ENCODE assay signal across 23 cellular contexts in the genomic region with DNA sequence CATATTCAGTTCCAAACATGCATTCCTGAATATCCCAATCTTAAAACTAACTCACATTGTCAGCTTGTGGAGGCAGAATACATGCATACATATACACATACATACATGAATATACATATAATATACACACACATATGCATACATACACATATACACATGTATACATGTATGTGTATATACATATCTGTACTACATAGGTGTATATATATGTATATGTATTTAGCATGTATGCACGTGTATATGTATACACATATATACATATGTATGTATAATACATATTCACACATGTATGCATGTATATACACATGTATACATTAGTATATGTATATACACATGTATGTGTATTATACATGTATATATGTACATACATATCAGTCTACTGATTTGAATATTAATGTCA. TPM values are rescaled to one million over a fixed set of nuclear protein-coding genes. Genes with fewer than 3 reads are reported as not detected.
A peak's percentile ranks its signal among the peaks of the same experiment; 100 is the strongest.
DNase-seq lines count a peak whose midpoint lies in the region; FAIRE-seq and TF ChIP-seq lines count a peak whose summit lies in the region.
"Had no signal": no experiment of that assay in that cellular context is flagged by ENCODE, and none has a peak within 500 bp of the region (broad histone marks: within the 10 kb centered on the region; RNA-seq: fewer than 3 reads in every experiment).

No MANE protein-coding gene starts in this region.

- H3K4me2 ChIP-seq in GM23248 (ENCODE audit: unreplicated experiment) (peak overlapping the region; percentile 99), H1 (ENCODE audit: insufficient read depth in 1 of 2, low read depth in 2 of 2, low read length in 2 of 2) (peak overlapping the region; percentile 72 to 100; a peak in 2 of 4 replicates), skeletal muscle satellite cell (ENCODE audit: low read length) (peak overlapping the region; percentile 98)

- H2AFZ ChIP-seq in GM23248 (no peak overlapping the region), H1 (ENCODE audit: low read length) (no peak overlapping the region)

- no peak for TF ChIP-seq RAD21 in H1 (IDR thresholded peaks at IDR 0.05 in 1 of 2, conservative IDR thresholded peaks at IDR 0.05 in 1 of 2; ENCODE audit: low read depth in 2 of 2, low read length in 2 of 2)

- H4K8ac ChIP-seq in H1 (ENCODE audit: extremely low read depth, insufficient read depth, low read length) = no peak overlapping the region

- H4K20me1 ChIP-seq in GM23248 (ENCODE audit: insufficient read depth) (no peaks in the 10 kb centered on the region), H1 (replicated peaks in 1 of 2; ENCODE audit: control insufficient read depth in 1 of 2, insufficient read depth in 2 of 2, low read length in 2 of 2) (peaks cover 0 to 2% of the 10 kb centered on the region in 2 experiments)

- H3K27me3 ChIP-seq in GM23248 (replicated peaks; ENCODE audit: insufficient read depth) (no peaks in the 10 kb centered on the region), MG63 (no peaks in the 10 kb centered on the region), H1 (replicated peaks in 1 of 4; ENCODE audit: control insufficient read depth in 3 of 4, extremely low read depth in 1 of 4, insufficient read depth in 3 of 4, low read length in 3 of 4) (no peaks in the 10 kb centered on the region), skeletal muscle satellite cell (ENCODE audit: control insufficient read depth, insufficient read depth, low read length) (no peaks in the 10 kb centered on the region), sigmoid colon (no peaks in the 10 kb centered on the region)
- H3K27me3 ChIP-seq: ascending aorta, heart left ventricle had no signal

- H2AK5ac ChIP-seq in H1 (ENCODE audit: low read depth, low read length) = no peak overlapping the region

- H3K27ac ChIP-seq in GM23248 (peak overlapping the region; percentile 45), H1 (ENCODE audit: low read depth, low read length) (no peak overlapping the region), sigmoid colon (no peak overlapping the region)
- H3K27ac ChIP-seq: coronary artery had no signal

- H3K79me2 ChIP-seq in GM23248 (ENCODE audit: insufficient read depth) (peaks cover 20% of the 10 kb centered on the region), H1 (ENCODE audit: control insufficient read depth in 1 of 2, insufficient read depth in 2 of 2, low read length in 2 of 2) (peaks cover 11 to 22% of the 10 kb centered on the region in 2 experiments; a peak in 3 of 4 replicates)

- no peak overlapping the region for H2BK20ac ChIP-seq in H1 (ENCODE audit: low read length)

- no peak overlapping the region for H2BK120ac ChIP-seq in H1 (replicated peaks; ENCODE audit: low read depth, low read length)

- H3K9ac ChIP-seq in GM23248 (no peak overlapping the region), H1 (replicated peaks in 1 of 4; ENCODE audit: extremely low read depth in 1 of 4, low read depth in 3 of 4, low read length in 3 of 4) (no peak overlapping the region), skeletal muscle satellite cell (ENCODE audit: low read depth, low read length) (no peak overlapping the region)

- peaks cover 17% of the 10 kb centered on the region for H3F3A ChIP-seq in GM23248 (ENCODE audit: insufficient read depth)

- whole genome bisulfite sequencing in GM23248 (ENCODE audit: low coverage in 1 of 2, low lambda C conversion rate in 2 of 2, missing lambda C conversion rate in 2 of 2), 2 experiments = 91 to 100% methylated on average over 1 of the region's 1 CpG
- WGBS in H1 (ENCODE audit: extremely low coverage in 1 of 2, insufficient coverage in 1 of 2, insufficient read length in 1 of 2, insufficient replicate concordance in 2 of 2, low coverage in 1 of 2, low lambda C conversion rate in 2 of 2, missing lambda C conversion rate in 1 of 2), 2 experiments = 85% methylated on average over 1 of the region's 1 CpG; no CpG with 5 or more reads in 1 of the 2 experiments
- WGBS in sigmoid colon, 2 donors = 64 to 81% methylated on average over 1 of the region's 1 CpG

- peaks cover 12% of the 10 kb centered on the region for H3K23me2 ChIP-seq in H1 (ENCODE audit: low read depth, low read length)

- H3K56ac ChIP-seq in H1 (replicated peaks; ENCODE audit: insufficient read length, low read depth, low read length) = no peak overlapping the region

- no peak for TF ChIP-seq CTCF in H1 (IDR thresholded peaks at IDR 0.05; ENCODE audit: control extremely low read depth in 1 of 3, insufficient read depth in 1 of 3, low read depth in 1 of 3, low read length in 3 of 3)
- TF ChIP-seq CTCF in sigmoid colon (IDR thresholded peaks at IDR 0.05) = no peak

- no peak overlapping the region for H3K23ac ChIP-seq in H1 (ENCODE audit: insufficient read length)

- in situ Hi-C loops in GM23248 (cut with MboI) = no loop called here

- TF ChIP-seq POLR2A in H1 (IDR thresholded peaks at IDR 0.05; ENCODE audit: control extremely low read depth in 1 of 2, low read depth in 2 of 2, low read length in 2 of 2) (no peak), sigmoid colon (IDR thresholded peaks at IDR 0.05) (no peak)

- H3K4ac ChIP-seq in H1 (replicated peaks; ENCODE audit: insufficient read length, low read depth, low read length) = no peak overlapping the region

- H3K4me1 ChIP-seq in GM23248 (ENCODE audit: insufficient read depth) (peaks cover 22% of the 10 kb centered on the region), H1 (replicated peaks in 1 of 4; ENCODE audit: control insufficient read depth in 3 of 4, insufficient read depth in 4 of 4, low read length in 3 of 4) (peaks cover 2 to 9% (median 5%) of the 10 kb centered on the region in 4 experiments; a peak in 6 of 7 replicates), skeletal muscle satellite cell (ENCODE audit: control insufficient read depth, insufficient read depth, low read length) (peaks cover 15% of the 10 kb centered on the region), sigmoid colon (peaks cover 0 to 23% (median 9%) of the 10 kb centered on the region in 4 donors)

- H2BK15ac ChIP-seq in H1 (ENCODE audit: low read length) = no peak overlapping the region

- TF ChIP-seq EP300 in H1 (IDR thresholded peaks at IDR 0.05; ENCODE audit: borderline replicate concordance in 1 of 2, low read depth in 2 of 2, low read length in 2 of 2) (no peak), sigmoid colon (IDR thresholded peaks at IDR 0.05) (no peak)

- no peak overlapping the region for H3K18ac ChIP-seq in H1 (ENCODE audit: extremely low read depth, low read length)

- H2BK12ac ChIP-seq in H1 (ENCODE audit: low read depth, low read length) = no peak overlapping the region

- H3K4me3 ChIP-seq in GM23248 (no peak overlapping the region), MG63 (peak overlapping the region; percentile 86; the same call in 1 of the 2 replicates), H1 (ENCODE audit: extremely low read depth in 1 of 4, insufficient read depth in 2 of 4, low read depth in 3 of 4, low read length in 4 of 4) (peak overlapping the region in 1 of 4 experiments; percentile 81; a peak in 1 of 8 replicates), skeletal muscle satellite cell (ENCODE audit: low read length) (no peak overlapping the region), sigmoid colon (no peak overlapping the region)

- H3K36me3 ChIP-seq in GM23248 (ENCODE audit: low read depth) (peaks cover 9% of the 10 kb centered on the region; the same call in 1 of the 2 replicates), MG63 (peaks cover 26% of the 10 kb centered on the region), H1 (ENCODE audit: control insufficient read depth in 2 of 4, insufficient read depth in 4 of 4, low read length in 3 of 4) (peaks cover under 1 to 13% (median 6%) of the 10 kb centered on the region in 4 experiments; a peak in 3 of 8 replicates), skeletal muscle satellite cell (ENCODE audit: insufficient read depth, low read length) (peaks cover 12% of the 10 kb centered on the region), sigmoid colon (peaks cover 0 to 18% (median 0%) of the 10 kb centered on the region in 4 donors)

- intact Hi-C loops in sigmoid colon (cut with DNase I) = loop anchor here (5.0 kb wide), 1 partner anchor 77 kb away; no protein-coding TSS in a partner anchor

- no peak overlapping the region for H4K91ac ChIP-seq in H1 (replicated peaks; ENCODE audit: insufficient read length, low read length)

- no peak for FAIRE-seq in H1 (lab: Jason Lieb, UNC)
- FAIRE-seq: D721Med, HTR-8/SVneo had no signal

- H3K79me1 ChIP-seq in H1 (ENCODE audit: low read depth, low read length) = peaks cover 10% of the 10 kb centered on the region

- no peak overlapping the region for H4K5ac ChIP-seq in H1 (ENCODE audit: insufficient read length, low read depth, low read length)

- no peaks in the 10 kb centered on the region for H3K9me2 ChIP-seq in GM23248 (ENCODE audit: insufficient read depth)

- H3K14ac ChIP-seq in H1 (ENCODE audit: insufficient read length) = no peak overlapping the region

- no peak overlapping the region for H2BK5ac ChIP-seq in H1 (ENCODE audit: low read depth, low read length)

- no peaks in the 10 kb centered on the region for H3K9me3 ChIP-seq in GM23248 (ENCODE audit: low read depth)
- peaks cover 5% of the 10 kb centered on the region; the same call in 1 of the 2 replicates for H3K9me3 ChIP-seq in MG63
- H3K9me3 ChIP-seq in H1 (ENCODE audit: insufficient read depth in 2 of 2, low read depth in 1 of 2, low read length in 1 of 2) = no peaks in the 10 kb centered on the region
- H3K9me3 ChIP-seq in skeletal muscle satellite cell (replicated peaks; ENCODE audit: low read length) = no peaks in the 10 kb centered on the region
- H3K9me3 ChIP-seq in sigmoid colon = no peaks in the 10 kb centered on the region
- H3K9me3 ChIP-seq: ascending aorta, heart left ventricle had no signal

- POLR2A ChIA-PET in H1 (lab: Charles Lee; ENCODE audit: partially characterized antibody) = interaction anchor here (1.2 to 3.6 kb wide), 6 partner anchors 7 to 224 kb away, joined by 3 to 21 read pairs (median 8); a partner anchor contains a TSS

- DNase-seq in GM23248 (no peak), MG63 (no peak), H1 (ENCODE audit: low read depth in 1 of 2, low spot score in 2 of 2) (no peak), DMS 273 treated with DMSO at 0.1 percent for 48 hours (lab: John Stamatoyannopoulos, UW) (no peak), T1000 (lab: John Stamatoyannopoulos, UW) (no peak), sigmoid colon (no peak)
- DNase-seq: activated CD4-positive, CD25-positive, alpha-beta regulatory T cell treated with anti-CD3 and anti-CD28 coated beads, Interleukin-2, amount 50 U/mL, for 72 hours; activated CD8-positive, alpha-beta T cell treated with anti-CD3 and anti-CD28 coated beads, Interleukin-2, amount 10 ng/mL, durations not matched to agents 7 days and 5 days; activated naive CD8-positive, alpha-beta T cell treated with anti-CD3 and anti-CD28 coated beads for 36 hours; activated T-cell treated with anti-CD3 and anti-CD28 coated beads for 4 hours; CD4-positive, alpha-beta T cell; effector memory CD8-positive, alpha-beta T cell; H9; heart left ventricle; mesendoderm; NCI-H1105; NCI-H187 treated with DMSO at 0.1 percent for 48 hours; stimulated activated naive CD4-positive, alpha-beta T cell treated with Interleukin-2 at 50 U/mL for 16 hours had no signal

- CTCF ChIA-PET in H1 (lab: Charles Lee; ENCODE audit: partially characterized antibody) = interaction anchor here (1.0 to 5.0 kb wide), 7 partner anchors 11 to 228 kb away, joined by 3 to 30 read pairs (median 6); no protein-coding TSS in a partner anchor

RNA-seq across cellular contexts. Expression of a gene that starts 1.2 kb away (rescaled TPM):
- total RNA-seq in GM23248 (2014; rRNA removed; shearing (Covaris generic)) = 4.4 and 13.0 TPM in 2 replicates
- polyA plus RNA-seq in GM23248 (2016; fragmentation: Nextera tagmentation; extraction: Ambion mirVana) = 6.2 and 6.9 TPM in 2 replicates
- 6.9 and 10.3 TPM in 2 replicates for total RNA-seq in MG63 (2014; rRNA removed; shearing (Covaris generic); ENCODE audit: low replicate concordance)
- 18.6 and 19.5 TPM in 2 replicates for total RNA-seq in H1 (2021; fragmentation: NEBNext Ultra II Directional; extraction: Animal tissue kit (Norgen Biotek cat#: 25700))
- polyA plus RNA-seq in H1 (2011; rRNA removed) = 19.0 and 19.5 TPM in 2 replicates
- polyA plus RNA-seq in H1 (2011; cell fraction: cytosol; rRNA removed) = 18.6 TPM
- 22.6 TPM for polyA plus RNA-seq in H1 (2011; cell fraction: nucleus; rRNA removed)
- 20.1 to 23.1 TPM (median 20.9 TPM) in 4 replicates for polyA plus RNA-seq in H1 (2012, experiment 1 of 2)
- 24.4 TPM for polyA plus RNA-seq in H1 (2012, experiment 2 of 2)
- 15.6 TPM for polyA plus RNA-seq in H1 (2013, experiment 1 of 2)
- 15.9 TPM for polyA plus RNA-seq in H1 (2013, experiment 2 of 2)
- polyA minus RNA-seq in H1 (2011; rRNA and poly(A)+ RNA removed) = 9.5 and 16.8 TPM in 2 replicates
- polyA minus RNA-seq in H1 (2011; cell fraction: cytosol; rRNA and poly(A)+ RNA removed) = 5.9 TPM
- polyA minus RNA-seq in H1 (2011; cell fraction: nucleus; rRNA and poly(A)+ RNA removed) = 13.7 TPM
- total RNA-seq in skeletal muscle satellite cell (2012; rRNA removed) = 7.1 and 8.5 TPM in 2 replicates
- 10 to 100 TPM in 3 of 4 donors, 1 to 10 TPM in 1; 8.3 to 20.7 (median 15.2) TPM for total RNA-seq in sigmoid colon
- polyA plus RNA-seq in sigmoid colon = 1 to 10 TPM; 2.4 to 6.9 (median 3.2) TPM

RNA-seq across cellular contexts. Expression of a gene that starts 28.0 kb away (rescaled TPM):
- total RNA-seq in GM23248 (2014; rRNA removed; shearing (Covaris generic)) = 12.5 and 16.8 TPM in 2 replicates
- 28.4 and 28.5 TPM in 2 replicates for polyA plus RNA-seq in GM23248 (2016; fragmentation: Nextera tagmentation; extraction: Ambion mirVana)
- total RNA-seq in MG63 (2014; rRNA removed; shearing (Covaris generic); ENCODE audit: low replicate concordance) = 9.0 and 31.1 TPM in 2 replicates
- total RNA-seq in H1 (2021; fragmentation: NEBNext Ultra II Directional; extraction: Animal tissue kit (Norgen Biotek cat#: 25700)) = 30.2 and 34.2 TPM in 2 replicates
- 16.3 and 29.7 TPM in 2 replicates for polyA plus RNA-seq in H1 (2011; rRNA removed)
- polyA plus RNA-seq in H1 (2011; cell fraction: cytosol; rRNA removed) = 25.7 TPM
- polyA plus RNA-seq in H1 (2011; cell fraction: nucleus; rRNA removed) = 7.5 TPM
- polyA plus RNA-seq in H1 (2012, experiment 1 of 2) = 30.9 to 59.7 TPM (median 33.6 TPM) in 4 replicates
- polyA plus RNA-seq in H1 (2012, experiment 2 of 2) = 20.1 TPM
- polyA plus RNA-seq in H1 (2013, experiment 1 of 2) = 53.9 TPM
- polyA plus RNA-seq in H1 (2013, experiment 2 of 2) = 52.1 TPM
- polyA minus RNA-seq in H1 (2011; rRNA and poly(A)+ RNA removed) = 6.7 and 8.7 TPM in 2 replicates
- 4.0 TPM for polyA minus RNA-seq in H1 (2011; cell fraction: cytosol; rRNA and poly(A)+ RNA removed)
- 9.0 TPM for polyA minus RNA-seq in H1 (2011; cell fraction: nucleus; rRNA and poly(A)+ RNA removed)
- total RNA-seq in skeletal muscle satellite cell (2012; rRNA removed) = 7.4 and 9.2 TPM in 2 replicates
- total RNA-seq in sigmoid colon = 10 to 100 TPM; 34.6 to 48.1 (median 40.6) TPM
- 10 to 100 TPM; 22.5 to 53.5 (median 36.1) TPM for polyA plus RNA-seq in sigmoid colon

RNA-seq across cellular contexts. Expression of a gene that starts 28.3 kb away (rescaled TPM):
- 18.4 and 26.9 TPM in 2 replicates for total RNA-seq in GM23248 (2014; rRNA removed; shearing (Covaris generic))
- polyA plus RNA-seq in GM23248 (2016; fragmentation: Nextera tagmentation; extraction: Ambion mirVana) (7.0 and 7.9 TPM in 2 replicates), H1 (2011; rRNA removed) (2.2 and 2.5 TPM in 2 replicates), sigmoid colon (10 to 100 TPM in 1 of 3 donors, 1 to 10 TPM in 2; 3.5 to 12.0 (median 6.3) TPM)
- 10.3 and 15.3 TPM in 2 replicates for total RNA-seq in MG63 (2014; rRNA removed; shearing (Covaris generic); ENCODE audit: low replicate concordance)
- 3.9 and 5.0 TPM in 2 replicates for total RNA-seq in H1 (2021; fragmentation: NEBNext Ultra II Directional; extraction: Animal tissue kit (Norgen Biotek cat#: 25700))
- polyA plus RNA-seq in H1 (2011; cell fraction: cytosol; rRNA removed) = 3.5 TPM
- polyA plus RNA-seq in H1 (2011; cell fraction: nucleus; rRNA removed) = 3.7 TPM
- polyA plus RNA-seq in H1 (2012, experiment 1 of 2) = 2.8 to 3.2 TPM (median 2.9 TPM) in 4 replicates
- 0.51 TPM for polyA plus RNA-seq in H1 (2012, experiment 2 of 2)
- 2.6 TPM for polyA plus RNA-seq in H1 (2013, experiment 1 of 2)
- polyA plus RNA-seq in H1 (2013, experiment 2 of 2) = 2.6 TPM
- polyA minus RNA-seq in H1 (2011; rRNA and poly(A)+ RNA removed) = 2.4 and 3.5 TPM in 2 replicates
- 2.6 TPM for polyA minus RNA-seq in H1 (2011; cell fraction: cytosol; rRNA and poly(A)+ RNA removed)
- polyA minus RNA-seq in H1 (2011; cell fraction: nucleus; rRNA and poly(A)+ RNA removed) = 3.4 TPM
- total RNA-seq in skeletal muscle satellite cell (2012; rRNA removed) = 5.5 and 6.6 TPM in 2 replicates
- 10 to 100 TPM in 2 of 4 donors, 1 to 10 TPM in 2; 7.9 to 18.6 (median 11.9) TPM for total RNA-seq in sigmoid colon
